ENCODE assay signal across 9 cellular contexts in the genomic region with DNA sequence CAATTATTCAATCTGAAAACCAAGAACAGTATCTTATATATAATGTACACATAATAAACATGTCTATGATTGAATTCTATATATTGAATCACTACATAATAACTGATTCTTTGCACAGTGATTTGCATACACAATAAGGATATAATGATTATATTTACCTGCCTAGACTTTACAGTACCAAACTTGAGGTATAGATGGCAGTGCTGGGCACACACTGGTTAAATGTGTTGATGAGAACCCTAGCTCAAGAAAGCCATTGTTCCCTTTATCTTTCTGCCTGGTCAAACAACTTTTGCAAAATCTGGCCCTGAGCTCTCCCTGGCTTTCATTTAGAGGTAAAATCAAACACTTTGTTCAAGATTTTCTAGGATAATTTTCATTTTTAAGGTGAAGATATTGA.
A peak's percentile ranks its signal among the peaks of the same experiment; 100 is the strongest.
DNase-seq lines count a peak whose midpoint lies in the region; ATAC-seq and TF ChIP-seq lines count a peak whose summit lies in the region.
"Had no signal": no experiment of that assay in that cellular context is flagged by ENCODE, and none has a peak within 500 bp of the region (broad histone marks: within the 10 kb centered on the region; RNA-seq: fewer than 3 reads in every experiment).

No MANE protein-coding gene starts in this region.

- H3K4me3 ChIP-seq in GM12865 (ENCODE audit: low read depth, low read length): no peak overlapping the region
- H3K4me3 ChIP-seq in HEK293 (ENCODE audit: low read depth, low read length): no peak overlapping the region

- in situ Hi-C loops in GM13976 (cut with MboI; ENCODE audit: low sequenced_read_pairs, unreplicated experiment): no loop called here

- no peak overlapping the region for H3K27ac ChIP-seq in HEK293 (ENCODE audit: extremely low read depth, low read depth, low read length)

- DNase-seq in GM12865 (ENCODE audit: low read depth): peak; percentile 31
- peak; percentile 20 for DNase-seq in NCI-H460 (ENCODE audit: extremely low read depth, low read depth)
- peak; percentile 34 for DNase-seq in iPS-NIHi11 (ENCODE audit: low spot score)
- DNase-seq in activated T-helper 2 cell treated with anti-CD3 and anti-CD28 coated beads, Interferon-gamma antibody, Interleukin-2, Interleukin-4, amounts not matched to agents 10 μg/mL and 5 μg/mL and 100 μg/mL, durations not matched to agents 14 hours and 24 hours and 36 hours (ENCODE audit: low spot score): no peak
- no peak for DNase-seq in GM13976 (ENCODE audit: low spot score)

- no peaks in the 10 kb centered on the region for H3K9me3 ChIP-seq in HEK293 (ENCODE audit: control insufficient read depth, insufficient read depth, low read depth, low read length)

- peak; percentile 43 for TF ChIP-seq CTCF in GM12865 (IDR thresholded peaks at IDR 0.05; ENCODE audit: insufficient read depth, low read depth, low read length, missing control alignments)
- TF ChIP-seq CTCF in HEK293 (tag by site-specific recombination; IDR thresholded peaks at IDR 0.05): no peak
- no peak for TF ChIP-seq CTCF in GM13976 (IDR thresholded peaks at IDR 0.05; ENCODE audit: borderline replicate concordance, control extremely low read depth, extremely low read depth, insufficient read depth, missing control alignments)

- ATAC-seq in HG03139 (IDR thresholded peaks at IDR 0.05; ENCODE audit: unreplicated experiment): no peak
- no peak for ATAC-seq in GM19455 (IDR thresholded peaks at IDR 0.05; ENCODE audit: unreplicated experiment)

- H3K36me3 ChIP-seq in HEK293 (ENCODE audit: control insufficient read depth in 2 of 2, insufficient read depth in 1 of 2, low read length in 2 of 2): no peaks in the 10 kb centered on the region

- H3K9me3 Mint-ChIP-seq in activated T-helper 2 cell treated with anti-CD3 and anti-CD28 coated beads, Interferon-gamma antibody, Interleukin-2, Interleukin-4, amounts not matched to agents 10 μg/mL and 5 μg/mL and 100 μg/mL, durations not matched to agents 14 hours and 24 hours and 36 hours: no peaks in the 10 kb centered on the region

- H3K27ac Mint-ChIP-seq in activated T-helper 2 cell treated with anti-CD3 and anti-CD28 coated beads, Interferon-gamma antibody, Interleukin-2, Interleukin-4, amounts not matched to agents 10 μg/mL and 5 μg/mL and 100 μg/mL, durations not matched to agents 14 hours and 24 hours and 36 hours: no peak overlapping the region
- H3K27ac Mint-ChIP-seq: memory B cell had no signal

- H3K27me3 Mint-ChIP-seq in activated T-helper 2 cell treated with anti-CD3 and anti-CD28 coated beads, Interferon-gamma antibody, Interleukin-2, Interleukin-4, amounts not matched to agents 10 μg/mL and 5 μg/mL and 100 μg/mL, durations not matched to agents 14 hours and 24 hours and 36 hours (ENCODE audit: low read depth): no peaks in the 10 kb centered on the region
- H3K27me3 Mint-ChIP-seq: memory B cell had no signal

- intact Hi-C loops in activated T-helper 2 cell treated with anti-CD3 and anti-CD28 coated beads, Interferon-gamma antibody, Interleukin-2, Interleukin-4, amounts not matched to agents 10 μg/mL and 5 μg/mL and 100 μg/mL, durations not matched to agents 14 hours and 24 hours and 36 hours (cut with micrococcal nuclease): no loop called here

- no peaks in the 10 kb centered on the region for H3K36me3 Mint-ChIP-seq in activated T-helper 2 cell treated with anti-CD3 and anti-CD28 coated beads, Interferon-gamma antibody, Interleukin-2, Interleukin-4, amounts not matched to agents 10 μg/mL and 5 μg/mL and 100 μg/mL, durations not matched to agents 14 hours and 24 hours and 36 hours (ENCODE audit: low read depth)
- H3K36me3 Mint-ChIP-seq: memory B cell had no signal

- POLR2A ChIA-PET in HEK293 (lab: Yijun Ruan, JAX): no interaction called here

- H3K4me3 Mint-ChIP-seq in activated T-helper 2 cell treated with anti-CD3 and anti-CD28 coated beads, Interferon-gamma antibody, Interleukin-2, Interleukin-4, amounts not matched to agents 10 μg/mL and 5 μg/mL and 100 μg/mL, durations not matched to agents 14 hours and 24 hours and 36 hours (ENCODE audit: low read depth): no peak overlapping the region
- H3K4me3 Mint-ChIP-seq: memory B cell had no signal

- H3K4me1 ChIP-seq in HEK293 (ENCODE audit: control insufficient read depth, insufficient read depth, low read length): no peaks in the 10 kb centered on the region

- CTCF ChIA-PET in HEK293 (lab: Yijun Ruan, JAX): interaction anchor here (0.6 to 1.5 kb wide), 5 partner anchors 13 to 410 kb away, joined by 3 to 4 read pairs (median 3); no protein-coding TSS in a partner anchor

- no peaks in the 10 kb centered on the region for H3K4me1 Mint-ChIP-seq in activated T-helper 2 cell treated with anti-CD3 and anti-CD28 coated beads, Interferon-gamma antibody, Interleukin-2, Interleukin-4, amounts not matched to agents 10 μg/mL and 5 μg/mL and 100 μg/mL, durations not matched to agents 14 hours and 24 hours and 36 hours (ENCODE audit: low read depth)
- H3K4me1 Mint-ChIP-seq: memory B cell had no signal

TF ChIP-seq in HEK293, 187 proteins besides CTCF, POLR2A, EP300 and RAD21:
- TF ChIP-seq ZNF654 (tag by site-specific recombination; IDR thresholded peaks at IDR 0.05; ENCODE audit: low read depth) (peak; percentile 16; the same call in 1 of the 2 replicates), ZNF747 (tag by site-specific recombination; IDR thresholded peaks at IDR 0.05) (no peak)

Comparison
In these comparisons a context has a peak if more than half of its experiments do, and no peak if none do; other contexts are left out.
1. DNase-seq: peak in GM12865 (single experiment), NCI-H460 (single experiment) and iPS-NIHi11 (single experiment); none in activated T-helper 2 cell treated with anti-CD3 and anti-CD28 coated beads, Interferon-gamma antibody, Interleukin-2, Interleukin-4, amounts not matched to agents 10 μg/mL and 5 μg/mL and 100 μg/mL, durations not matched to agents 14 hours and 24 hours and 36 hours (single experiment) and GM13976 (single experiment).